19 cellular contexts compared by ENCODE assay signal in the genomic region with DNA sequence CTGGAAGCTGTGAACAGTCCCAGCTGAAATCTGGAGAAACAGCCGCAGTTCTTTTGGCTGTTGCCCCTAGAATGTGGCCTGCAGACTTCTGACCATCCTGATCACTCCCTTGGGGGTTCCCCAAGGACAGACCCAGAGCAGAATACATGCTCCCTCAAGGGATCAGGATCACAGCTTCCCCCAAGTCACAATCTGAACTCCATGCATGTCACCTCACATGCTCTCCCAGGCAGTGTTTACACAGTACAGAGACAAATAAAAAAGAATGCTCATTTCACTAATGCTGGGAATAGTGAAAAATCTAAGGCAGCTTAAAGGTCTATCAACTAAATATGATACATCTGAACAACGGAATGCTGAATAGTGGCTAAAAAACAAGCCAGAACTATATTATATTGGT. TPM values are rescaled to one million over a fixed set of nuclear protein-coding genes. Genes with fewer than 3 reads are reported as not detected.
DNase-seq lines count a peak whose midpoint lies in the region; ATAC-seq and TF ChIP-seq lines count a peak whose summit lies in the region.
"Had no signal": no experiment of that assay in that cellular context is flagged by ENCODE, and none has a peak within 500 bp of the region (broad histone marks: within the 10 kb centered on the region; RNA-seq: fewer than 3 reads in every experiment).

No MANE protein-coding gene starts in this region.

- peaks cover 0 to 2% of the 10 kb centered on the region in 2 donors for H3K36me3 Mint-ChIP-seq in activated T-cell treated with anti-CD3 and anti-CD28 coated beads, Interleukin-2, amount 50 U/mL, for 72 hours (ENCODE audit: insufficient read depth in 2 of 2)
- peaks cover 65% of the 10 kb centered on the region for H3K36me3 Mint-ChIP-seq in Caco-2 (ENCODE audit: insufficient read depth, unreplicated experiment)
- peaks cover 18% of the 10 kb centered on the region for H3K36me3 Mint-ChIP-seq in central memory CD8-positive, alpha-beta T cell (ENCODE audit: insufficient read depth)
- peaks cover 11% of the 10 kb centered on the region for H3K36me3 Mint-ChIP-seq in memory B cell

- no peak for ATAC-seq in activated T-cell treated with anti-CD3 and anti-CD28 coated beads, Interleukin-2, amount 50 U/mL, for 72 hours (replicated peaks in 1 of 2)
- ATAC-seq in central memory CD8-positive, alpha-beta T cell (replicated peaks; ENCODE audit: extremely low read depth, poor library complexity, severe bottlenecking) = no peak
- ATAC-seq in memory B cell (ENCODE audit: low read depth) = no peak
- no peak for ATAC-seq in activated CD4-positive, CD25-positive, alpha-beta regulatory T cell treated with anti-CD3 and anti-CD28 coated beads, Interleukin-2, amount 50 U/mL, for 24 hours
- no peak for ATAC-seq in HG02981 (IDR thresholded peaks at IDR 0.05; ENCODE audit: unreplicated experiment)
- ATAC-seq: body of pancreas, K562 had no signal

- no peaks in the 10 kb centered on the region for H3K9me3 Mint-ChIP-seq in activated T-cell treated with anti-CD3 and anti-CD28 coated beads, Interleukin-2, amount 50 U/mL, for 72 hours
- H3K9me3 Mint-ChIP-seq in Caco-2 (ENCODE audit: unreplicated experiment) (no peaks in the 10 kb centered on the region), memory B cell (no peaks in the 10 kb centered on the region)
- no peaks in the 10 kb centered on the region for H3K9me3 Mint-ChIP-seq in central memory CD8-positive, alpha-beta T cell
- H3K9me3 Mint-ChIP-seq: activated T-helper 1 cell treated with anti-CD3 and anti-CD28 coated beads, Interleukin-12 subunit alpha, Interleukin-12 subunit beta, Interleukin-2, Interleukin-4 antibody, amounts not matched to agents 30 ng/mL and 10 ng/mL and 1 ng/mL, durations not matched to agents 14 hours and 24 hours and 36 hours; nephron had no signal

- POLR2A ChIA-PET in Caco-2 (lab: Charles Lee) = interaction anchor here (0.6 to 1.4 kb wide), 5 partner anchors 19 to 318 kb away, joined by 4 to 19 read pairs (median 4); partner anchors contain the start of genes RBM39, SCAND1 and SPAG4

- H3K4me1 Mint-ChIP-seq in activated T-cell treated with anti-CD3 and anti-CD28 coated beads, Interleukin-2, amount 50 U/mL, for 72 hours (ENCODE audit: low read depth) = peaks cover 45% of the 10 kb centered on the region
- H3K4me1 Mint-ChIP-seq in Caco-2 (ENCODE audit: low read depth, unreplicated experiment) = peaks cover 50% of the 10 kb centered on the region
- peaks cover 69% of the 10 kb centered on the region for H3K4me1 Mint-ChIP-seq in central memory CD8-positive, alpha-beta T cell
- H3K4me1 Mint-ChIP-seq in memory B cell = peaks cover 37% of the 10 kb centered on the region

- intact Hi-C loops in Caco-2 (cut with micrococcal nuclease; ENCODE audit: unreplicated experiment) = no loop called here

- peak overlapping the region; percentile 5 for H3K27ac Mint-ChIP-seq in activated T-cell treated with anti-CD3 and anti-CD28 coated beads, Interleukin-2, amount 50 U/mL, for 72 hours
- H3K27ac Mint-ChIP-seq in Caco-2 (ENCODE audit: unreplicated experiment) = peak overlapping the region; percentile 41
- peak overlapping the region; percentile 82 for H3K27ac Mint-ChIP-seq in central memory CD8-positive, alpha-beta T cell (ENCODE audit: low read depth)
- peak overlapping the region; percentile 28 for H3K27ac Mint-ChIP-seq in memory B cell
- H3K27ac Mint-ChIP-seq: B cell had no signal

- TF ChIP-seq CTCF in Caco-2 (IDR thresholded peaks at IDR 0.05; ENCODE audit: insufficient read depth in 1 of 2, low read depth in 1 of 2, low read length in 1 of 2, severe bottlenecking in 1 of 2, unreplicated experiment in 1 of 2) = no peak

- BruUV-seq in Caco-2 (replicated peaks; lab: Mats Ljungman, UMichigan) = no TSS peak

- CTCF ChIA-PET in Caco-2 (lab: Charles Lee) = interaction anchor here (0.8 to 3.3 kb wide), 3 partner anchors 17 to 138 kb away, joined by 3 to 17 read pairs (median 4); no protein-coding TSS in a partner anchor

- H3K4me3 Mint-ChIP-seq in activated T-cell treated with anti-CD3 and anti-CD28 coated beads, Interleukin-2, amount 50 U/mL, for 72 hours = no peak overlapping the region
- H3K4me3 Mint-ChIP-seq in Caco-2 (ENCODE audit: unreplicated experiment) = no peak overlapping the region
- no peak overlapping the region for H3K4me3 Mint-ChIP-seq in central memory CD8-positive, alpha-beta T cell
- H3K4me3 Mint-ChIP-seq in memory B cell = no peak overlapping the region
- H3K4me3 Mint-ChIP-seq: activated T-helper 1 cell treated with anti-CD3 and anti-CD28 coated beads, Interleukin-12 subunit alpha, Interleukin-12 subunit beta, Interleukin-2, Interleukin-4 antibody, amounts not matched to agents 30 ng/mL and 10 ng/mL and 1 ng/mL, durations not matched to agents 14 hours and 24 hours and 36 hours; B cell; nephron had no signal

- H3K4me3 ChIP-seq in Caco-2 (ENCODE audit: low read depth, low read length) = no peak overlapping the region
- H3K4me3 ChIP-seq: body of pancreas, colonic mucosa, K562 had no signal

- no peaks in the 10 kb centered on the region for H3K9me3 ChIP-seq in Caco-2
- H3K9me3 ChIP-seq: body of pancreas, colonic mucosa had no signal

- no peaks in the 10 kb centered on the region for H3K27me3 Mint-ChIP-seq in activated T-cell treated with anti-CD3 and anti-CD28 coated beads, Interleukin-2, amount 50 U/mL, for 72 hours (ENCODE audit: low read depth)
- H3K27me3 Mint-ChIP-seq in Caco-2 (ENCODE audit: insufficient read depth, unreplicated experiment) (no peaks in the 10 kb centered on the region), memory B cell (no peaks in the 10 kb centered on the region)
- no peaks in the 10 kb centered on the region for H3K27me3 Mint-ChIP-seq in central memory CD8-positive, alpha-beta T cell
- H3K27me3 Mint-ChIP-seq: B cell had no signal

- H3K4me1 ChIP-seq in Caco-2 = peaks cover 24% of the 10 kb centered on the region
- H3K4me1 ChIP-seq: colonic mucosa had no signal

- DNase-seq in activated T-cell treated with anti-CD3 and anti-CD28 coated beads, Interleukin-2, amount 50 U/mL, for 72 hours = no peak
- DNase-seq in activated T-cell treated with anti-CD3 and anti-CD28 coated beads, Interleukin-2, amount 50 U/mL, for 48 hours = no peak
- DNase-seq in Caco-2 (no peak), memory B cell (ENCODE audit: low spot score in 2 of 2) (no peak), GF-D8 (lab: John Stamatoyannopoulos, UW) (no peak)
- no peak for DNase-seq in central memory CD8-positive, alpha-beta T cell (ENCODE audit: low spot score in 2 of 2)
- DNase-seq: activated CD4-positive, CD25-positive, alpha-beta regulatory T cell treated with anti-CD3 and anti-CD28 coated beads, Interleukin-2, amount 50 U/mL, for 72 hours; body of pancreas; colonic mucosa; kidney glomerular epithelial cell; mesendoderm; NCI-H526; substantia nigra had no signal

- peaks cover 7% of the 10 kb centered on the region for H3K36me3 ChIP-seq in Caco-2 (ENCODE audit: control insufficient read depth, insufficient read depth, low read length)

- no peaks in the 10 kb centered on the region for H3K27me3 ChIP-seq in Caco-2 (replicated peaks; ENCODE audit: control insufficient read depth, insufficient read depth, low read length)
- H3K27me3 ChIP-seq: body of pancreas, colonic mucosa had no signal

RNA-seq across cellular contexts. Expression of gene SPAG4, which starts 20.5 kb away (rescaled TPM):
- 1 to 10 TPM; 8.7 to 9.8 TPM for total RNA-seq in activated T-cell treated with anti-CD3 and anti-CD28 coated beads, Interleukin-2, amount 50 U/mL, for 72 hours
- 5.4 and 6.1 TPM in 2 replicates for total RNA-seq in Caco-2 (2022)

RNA-seq across cellular contexts. Expression of gene CPNE1, which starts 28.6 kb away (rescaled TPM):
- 100 to 1,000 TPM; 459 to 512 TPM for total RNA-seq in activated T-cell treated with anti-CD3 and anti-CD28 coated beads, Interleukin-2, amount 50 U/mL, for 72 hours
- 815 and 833 TPM in 2 replicates for total RNA-seq in Caco-2 (2022)

RNA-seq across cellular contexts. Expression of gene RBM12, which starts 28.6 kb away (rescaled TPM):
- total RNA-seq in activated T-cell treated with anti-CD3 and anti-CD28 coated beads, Interleukin-2, amount 50 U/mL, for 72 hours = 10 to 100 TPM; 71.1 to 92.4 TPM
- total RNA-seq in Caco-2 (2022) = 146 and 147 TPM in 2 replicates

Comparison
In these comparisons a context has a peak if more than half of its experiments do, and no peak if none do; other contexts are left out.
1. H3K27ac Mint-ChIP-seq: peak in every context shown above with its lines; median percentile 82 in central memory CD8-positive, alpha-beta T cell; 41 in Caco-2; 28 in memory B cell; 5 in activated T-cell treated with anti-CD3 and anti-CD28 coated beads, Interleukin-2, amount 50 U/mL, for 72 hours.